ENCODE assay signal across 23 cellular contexts in the genomic region with DNA sequence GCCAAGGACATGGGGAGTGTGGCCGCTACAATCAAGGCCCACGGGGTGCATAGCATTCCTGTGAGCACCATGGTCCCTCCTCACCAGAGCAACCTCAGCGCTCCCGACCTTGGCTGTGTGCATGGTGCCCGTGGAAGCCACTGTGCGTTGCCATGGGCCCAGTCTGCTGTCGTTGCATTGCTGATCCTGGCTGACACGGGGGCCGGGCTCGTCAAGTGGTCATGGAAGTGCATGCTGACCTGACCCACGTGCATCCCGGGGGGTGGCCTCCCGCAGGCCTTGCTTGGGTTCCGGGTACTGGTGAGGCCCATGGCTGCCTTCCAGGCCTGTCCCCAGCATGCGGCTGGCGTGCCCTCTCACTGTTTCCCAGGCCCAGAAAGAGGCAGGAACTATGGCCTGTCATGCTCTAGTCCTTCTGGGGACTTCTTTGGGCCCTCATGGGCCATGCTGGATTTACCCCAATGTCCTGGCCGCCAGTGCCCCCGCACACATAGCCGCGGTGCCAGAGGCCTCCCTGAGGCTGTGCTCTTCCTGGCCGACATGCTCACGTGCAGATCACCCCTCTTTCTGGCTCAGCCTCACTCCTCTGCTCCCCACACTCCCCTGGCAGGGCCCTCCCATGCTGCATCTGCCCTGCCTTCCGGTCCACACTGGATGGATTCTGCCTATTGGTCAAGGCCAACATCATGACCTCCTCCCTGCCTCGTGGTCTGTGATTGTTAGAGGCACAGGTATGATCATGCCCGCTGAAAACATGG.
"Had no signal": no experiment of that assay in that cellular context is flagged by ENCODE, and none has a peak within 500 bp of the region (broad histone marks: within the 10 kb centered on the region; RNA-seq: fewer than 3 reads in every experiment).

No MANE protein-coding gene starts in this region.

- H3K27me3 ChIP-seq: uterus had no signal

- ATAC-seq: left cardiac atrium; left lobe of liver; mucosa of descending colon; naive thymus-derived CD4-positive, alpha-beta T cell; pancreas; stimulated activated naive B cell treated with anti-CD40 and anti-IgM and Interleukin-4, amounts not matched to agents 10 μg/mL and 1 μg/mL and 100 μg/mL, for 72 hours; stimulated activated naive CD8-positive, alpha-beta T cell treated with anti-CD3 and anti-CD28 coated beads, Interleukin-15, Interleukin-2, amounts not matched to agents 100 U/mL and 50 U/mL, for 24 hours; upper lobe of right lung had no signal

- H3K27ac ChIP-seq: pancreas, prostate gland, right lobe of liver, stomach, suprapubic skin, thoracic aorta, tibial artery, upper lobe of right lung, uterus had no signal

- H3K9me3 ChIP-seq: mucosa of descending colon, pancreas, prostate gland, right lobe of liver, suprapubic skin, uterus had no signal

- H3K4me2 ChIP-seq: smooth muscle cell had no signal

- DNase-seq: immature natural killer cell; left cardiac atrium; naive thymus-derived CD4-positive, alpha-beta T cell; retina; right lobe of liver; stimulated activated CD4-positive, alpha-beta T cell treated with anti-CD3 and anti-CD28 coated beads, Interleukin-1b, Interleukin-23, amount 100 ng/mL, for 48 hours; stimulated activated CD4-positive, alpha-beta T cell treated with anti-CD3 and anti-CD28 coated beads, Interleukin-4, amount 100 ng/mL, for 1 hour; stimulated activated naive B cell treated with anti-CD40 and anti-IgM and Interleukin-4, amounts not matched to agents 10 μg/mL and 1 μg/mL and 100 μg/mL, for 72 hours; stimulated activated naive CD8-positive, alpha-beta T cell treated with anti-CD3 and anti-CD28 coated beads, Interleukin-15, Interleukin-2, amounts not matched to agents 100 U/mL and 50 U/mL, for 24 hours; stomach; tibial artery; trophoblast cell; upper lobe of right lung; uterus had no signal

- FAIRE-seq: islet of Langerhans, pancreas had no signal

- H3K4me1 ChIP-seq: pancreas, prostate gland, right lobe of liver, suprapubic skin, tibial artery, upper lobe of right lung, uterus had no signal

- H3K36me3 ChIP-seq: pancreas, prostate gland, right lobe of liver, stomach, suprapubic skin, thoracic aorta, tibial artery, upper lobe of right lung, uterus had no signal

- H3K4me3 ChIP-seq: lung, mucosa of descending colon, pancreas, prostate gland, right lobe of liver, smooth muscle cell, stomach, suprapubic skin, thoracic aorta, tibial artery, upper lobe of right lung, uterus had no signal
